1 cellular context compared by ENCODE assay signal in genomic region chr1:110672001-110672752, GRCh38.
TF ChIP-seq lines count a peak whose summit lies in the region.

No MANE protein-coding gene starts in this region.

TF ChIP-seq in GM12878, 131 proteins besides CTCF, POLR2A, EP300 and RAD21 (continued from another document):
- no peak for TF ChIP-seq PBX3 (IDR thresholded peaks at IDR 0.05; ENCODE audit: insufficient replicate concordance, low read depth, low read length)
- 0 out of 2 replicates have a peak, but pooled peaks have one; percentile 38 for TF ChIP-seq MYB (IDR thresholded peaks at IDR 0.05; ENCODE audit: borderline replicate concordance, low read depth, low read length)
- 0 out of 2 replicates have a peak, but pooled peaks have one; percentile 4 for TF ChIP-seq KDM1A (IDR thresholded peaks at IDR 0.05; ENCODE audit: borderline replicate concordance)
- TF ChIP-seq RUNX3 (IDR thresholded peaks at IDR 0.05; ENCODE audit: low read length), result peak; percentile 54; the same call in 1 of the 2 replicates
- TF ChIP-seq CEBPB (IDR thresholded peaks at IDR 0.05; ENCODE audit: borderline replicate concordance in 1 of 2, low read depth in 2 of 2, low read length in 2 of 2), result 0 out of 4 replicates have a peak, but pooled peaks of 1 of the 2 experiments have one; percentile 30
- TF ChIP-seq STAT3 (IDR thresholded peaks at IDR 0.05; ENCODE audit: low read depth, low read length), result no peak
- 0 out of 2 replicates have a peak, but pooled peaks have one; percentile 24 for TF ChIP-seq MXI1 (IDR thresholded peaks at IDR 0.05; ENCODE audit: low read depth, low read length)
- no peak for TF ChIP-seq ZBTB11 (CRISPR knock-in tag; IDR thresholded peaks at IDR 0.05)
- TF ChIP-seq ETV6 (conservative IDR thresholded peaks at IDR 0.05 in 1 of 2, IDR thresholded peaks at IDR 0.05 in 1 of 2; ENCODE audit: borderline replicate concordance in 1 of 2, low read depth in 1 of 2), result no peak
- no peak for TF ChIP-seq USF1 (IDR thresholded peaks at IDR 0.05; ENCODE audit: borderline replicate concordance, extremely low read length, insufficient read depth, low read depth, low read length)
- no peak for TF ChIP-seq TBL1XR1 (IDR thresholded peaks at IDR 0.05; ENCODE audit: low read depth, low read length)
- TF ChIP-seq BCL11A (IDR thresholded peaks at IDR 0.05; ENCODE audit: low read depth, low read length), result no peak
- TF ChIP-seq FOXM1 (IDR thresholded peaks at IDR 0.05; ENCODE audit: low read depth, low read length), result 0 out of 2 replicates have a peak, but pooled peaks have one; percentile 31
